21 cellular contexts compared by ENCODE assay signal in the genomic region with DNA sequence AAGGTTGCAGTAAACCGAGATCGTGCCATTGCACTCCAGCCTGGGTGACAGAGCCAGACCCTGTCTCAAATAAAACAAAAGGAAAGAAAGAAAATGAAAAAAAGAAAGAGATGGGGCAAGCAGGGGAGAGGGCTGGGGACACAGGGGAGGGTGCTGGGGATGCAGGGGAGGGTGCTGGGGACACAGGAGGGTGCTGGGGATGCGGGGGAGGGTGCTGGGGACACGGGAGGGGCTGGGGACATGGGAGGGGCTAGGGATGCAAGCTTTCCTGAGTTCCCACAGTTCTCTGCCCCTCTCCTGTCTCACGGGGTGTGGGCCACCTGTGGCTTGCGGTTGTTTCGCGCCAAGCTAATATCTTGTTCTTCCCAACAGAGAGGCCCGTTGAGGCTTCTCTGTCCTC. TPM values are rescaled to one million over a fixed set of nuclear protein-coding genes. Genes with fewer than 3 reads are reported as not detected.
DNase-seq lines count a peak whose midpoint lies in the region; ATAC-seq, FAIRE-seq and TF ChIP-seq lines count a peak whose summit lies in the region.
"Had no signal": no experiment of that assay in that cellular context is flagged by ENCODE, and none has a peak within 500 bp of the region (broad histone marks: within the 10 kb centered on the region; RNA-seq: fewer than 3 reads in every experiment).

No MANE protein-coding gene starts in this region.

- WGBS in K562 (ENCODE audit: insufficient coverage, low coverage, missing lambda C conversion rate), result 88% methylated on average over 7 of the region's 9 CpGs
- WGBS in sigmoid colon, 2 donors, result 88 to 94% methylated on average over 9 of the region's 9 CpGs

- TF ChIP-seq EP300 in K562 (IDR thresholded peaks at IDR 0.05; ENCODE audit: low read length), result no peak
- no peak for TF ChIP-seq EP300 in sigmoid colon (IDR thresholded peaks at IDR 0.05)

- no peaks in the 10 kb centered on the region for H3K9me3 ChIP-seq in Karpas-422 (ENCODE audit: low read length)
- no peaks in the 10 kb centered on the region for H3K9me3 ChIP-seq in K562 (replicated peaks; ENCODE audit: control insufficient read depth, insufficient read depth, low read depth, low read length)
- H3K9me3 ChIP-seq in sigmoid colon, result no peaks in the 10 kb centered on the region
- H3K9me3 ChIP-seq: HAP-1 had no signal

- no peaks in the 10 kb centered on the region for H3K27me3 ChIP-seq in Karpas-422 (ENCODE audit: low read length)
- no peaks in the 10 kb centered on the region for H3K27me3 ChIP-seq in K562 (ENCODE audit: control insufficient read depth in 2 of 2, insufficient read depth in 2 of 2, low read length in 2 of 2)
- H3K27me3 ChIP-seq in sigmoid colon, result no peaks in the 10 kb centered on the region

- H3K9ac ChIP-seq in Karpas-422 (ENCODE audit: low read length), result no peak overlapping the region
- H3K9ac ChIP-seq in K562 (ENCODE audit: insufficient read depth in 1 of 2, low read depth in 2 of 2, low read length in 2 of 2), result no peak overlapping the region
- H3K9ac ChIP-seq: GM23248 had no signal

- intact Hi-C loops in K562 (cut with micrococcal nuclease) (no loop called here), sigmoid colon (cut with DNase I) (loop anchor here (10.0 kb wide), 1 partner anchor 166 kb away; a partner anchor contains a TSS)

- H3K9me1 ChIP-seq in K562 (ENCODE audit: control insufficient read depth, insufficient read depth, low read length), result no peaks in the 10 kb centered on the region

- POLR2A ChIA-PET in K562 (lab: Yijun Ruan, JAX), result interaction anchor here (0.6 to 1.7 kb wide), 2 partner anchors 8 to 71 kb away, joined by 3 to 7 read pairs; no protein-coding TSS in a partner anchor

- H3K27ac ChIP-seq in Karpas-422 (ENCODE audit: low read length) (no peak overlapping the region), K562 (ENCODE audit: extremely low read depth, low read depth, low read length) (no peak overlapping the region), sigmoid colon (no peak overlapping the region)
- H3K27ac ChIP-seq: C4-2B, GM23248, HL-60 had no signal

- no peak for FAIRE-seq in K562 (lab: Jason Lieb, UNC)
- FAIRE-seq: A204.1, GM12892, GM18507 had no signal

- H3K4me1 ChIP-seq in Karpas-422 (ENCODE audit: low read length), result peaks cover under 1% of the 10 kb centered on the region; the same call in 1 of the 2 replicates
- H3K4me1 ChIP-seq in K562 (replicated peaks in 1 of 2; ENCODE audit: control insufficient read depth in 2 of 2, insufficient read depth in 2 of 2, low read length in 2 of 2), result peaks cover 0 to 3% of the 10 kb centered on the region in 2 experiments; a peak in 3 of 5 replicates
- peaks cover 0 to 6% (median 0%) of the 10 kb centered on the region in 4 donors for H3K4me1 ChIP-seq in sigmoid colon
- H3K4me1 ChIP-seq: HAP-1 had no signal

- ATAC-seq in K562, result peak; percentile 69

- in situ Hi-C loops in K562 (cut with MboI) (no loop called here), G401 (cut with HindIII; ENCODE audit: low sequenced_read_pairs) (no loop called here)

- H3K9me2 ChIP-seq in Karpas-422 (replicated peaks; ENCODE audit: insufficient read depth, low read length), result no peaks in the 10 kb centered on the region

- H3K4me2 ChIP-seq in Karpas-422 (ENCODE audit: low read depth, low read length, poor library complexity, severe bottlenecking), result no peak overlapping the region
- H3K4me2 ChIP-seq in K562 (ENCODE audit: insufficient read depth, low read length), result no peak overlapping the region

- DNase-seq in Karpas-422, result peak; percentile 27
- DNase-seq in K562 (ENCODE audit: extremely low read depth in 1 of 4, low spot score in 3 of 4), result peak in 2 of 4 experiments; percentile 43 to 44
- DNase-seq in sigmoid colon, result peak; percentile 22
- DNase-seq in AG08396 (ENCODE audit: low spot score), result no peak
- DNase-seq in G401 (ENCODE audit: low spot score), result no peak
- no peak for DNase-seq in NOMO-1 treated with dmso at 0.1 percent for 144 hours (lab: John Stamatoyannopoulos, UW; ENCODE audit: unreplicated experiment)
- DNase-seq: ACHN; AML-193; CD4-positive, alpha-beta T cell; DMS153; DMS79 treated with DMSO at 0.1 percent for 48 hours; GDM1; GM23248; IMR-90; KBM-7 had no signal

- no peak overlapping the region for H2AFZ ChIP-seq in Karpas-422 (ENCODE audit: low read length)
- H2AFZ ChIP-seq in K562 (ENCODE audit: low read depth, low read length), result no peak overlapping the region
- H2AFZ ChIP-seq: GM23248 had no signal

- no TSS peak for BruUV-seq in K562 (replicated peaks; lab: Mats Ljungman, UMichigan)

- TF ChIP-seq RAD21 in K562 (CRISPR knock-in tag; conservative IDR thresholded peaks at IDR 0.05 in 1 of 2, IDR thresholded peaks at IDR 0.05 in 1 of 2), result no peak

- no peak; the same call in 1 of the 2 replicates for TF ChIP-seq POLR2A in K562 (conservative IDR thresholded peaks at IDR 0.05)
- no peak for TF ChIP-seq POLR2A in sigmoid colon (IDR thresholded peaks at IDR 0.05)

- H3K79me2 ChIP-seq in Karpas-422 (ENCODE audit: low read length), result peaks cover 83% of the 10 kb centered on the region
- peaks cover 81% of the 10 kb centered on the region for H3K79me2 ChIP-seq in K562 (ENCODE audit: control insufficient read depth, insufficient read depth, low read length)

- H3K36me3 ChIP-seq in Karpas-422 (ENCODE audit: insufficient read depth, low read length), result peaks cover 20% of the 10 kb centered on the region
- peaks cover 57% of the 10 kb centered on the region for H3K36me3 ChIP-seq in K562 (ENCODE audit: control insufficient read depth, insufficient read depth, low read length)
- peaks cover 0 to 23% (median 4%) of the 10 kb centered on the region in 4 donors for H3K36me3 ChIP-seq in sigmoid colon

- no peak overlapping the region for H3K4me3 ChIP-seq in Karpas-422 (ENCODE audit: low read length)
- no peak overlapping the region for H3K4me3 ChIP-seq in K562
- H3K4me3 ChIP-seq in sigmoid colon, result no peak overlapping the region
- H3K4me3 ChIP-seq: GM23248, HAP-1 had no signal

- TF ChIP-seq CTCF in K562 (IDR thresholded peaks at IDR 0.05 in 2 of 3, conservative IDR thresholded peaks at IDR 0.05 in 1 of 3; ENCODE audit: insufficient read depth in 2 of 3, low read depth in 1 of 3, low read length in 3 of 3), result no peak
- no peak for TF ChIP-seq CTCF in sigmoid colon (IDR thresholded peaks at IDR 0.05)

- CTCF ChIA-PET in K562 (lab: Yijun Ruan, JAX; ENCODE audit: low intra/inter-chr PET ratio), result no interaction called here

- H4K20me1 ChIP-seq in Karpas-422 (ENCODE audit: insufficient read depth, low read depth, low read length), result 0 out of 2 replicates have a peak, but pooled peaks cover 3% of the 10 kb centered on the region
- peaks cover 9% of the 10 kb centered on the region for H4K20me1 ChIP-seq in K562 (replicated peaks; ENCODE audit: control insufficient read depth, insufficient read depth, low read length)

RNA-seq across cellular contexts. Expression of a gene that starts 7.2 kb away (rescaled TPM):
- total RNA-seq in Karpas-422 (2014; rRNA removed; shearing (Covaris generic); ENCODE audit: low replicate concordance), result 103 and 133 TPM in 2 replicates
- 308 and 309 TPM in 2 replicates for total RNA-seq in K562 (2011; cell fraction: chromatin; rRNA removed; ENCODE audit: low replicate concordance)
- total RNA-seq in K562 (2011; cell fraction: nucleolus; rRNA removed), result 184 and 199 TPM in 2 replicates
- total RNA-seq in K562 (2011; cell fraction: nucleoplasm; rRNA removed), result 242 and 272 TPM in 2 replicates
- total RNA-seq in K562 (2014; rRNA removed) (197 and 226 TPM in 2 replicates), K562 (2014; rRNA removed; fragmentation: Illumina TruSeq; extraction: Trizol) (196 and 217 TPM in 2 replicates), K562 (2015; rRNA removed; fragmentation: Illumina TruSeq; extraction: Trizol) (187 and 193 TPM in 2 replicates), K562 (2021) (148 and 156 TPM in 2 replicates), sigmoid colon (10 to 100 TPM; 47.6 to 69.1 (median 53.5) TPM)
- polyA plus RNA-seq in K562 (2011; rRNA removed) (350 and 487 TPM in 2 replicates), K562 (2014; fragmentation: Illumina TruSeq; extraction: Trizol) (192 and 199 TPM in 2 replicates), K562 (2014; fragmentation: Nextera tagmentation; extraction: Ambion mirVana) (10 to 100 TPM; 36.4 to 50.0 TPM), K562 (2014; rRNA removed) (231 and 257 TPM in 2 replicates), sigmoid colon (100 to 1,000 TPM; 174 to 231 (median 182) TPM)
- polyA plus RNA-seq in K562 (2011; cell fraction: cytosol; rRNA removed), result 426 and 451 TPM in 2 replicates
- polyA plus RNA-seq in K562 (2011; cell fraction: nucleus; rRNA removed), result 307 and 341 TPM in 2 replicates
- polyA plus RNA-seq in K562 (2012), result 174 and 212 TPM in 2 replicates
- 195 and 295 TPM in 2 replicates for polyA minus RNA-seq in K562 (2011; rRNA and poly(A)+ RNA removed)
- 84.1 and 88.1 TPM in 2 replicates for polyA minus RNA-seq in K562 (2011; cell fraction: cytosol; rRNA and poly(A)+ RNA removed)
- polyA minus RNA-seq in K562 (2011; cell fraction: nucleus; rRNA and poly(A)+ RNA removed), result 71.5 and 88.4 TPM in 2 replicates
- total RNA-seq in G401 (2014; rRNA removed; shearing (Covaris generic)), result 122 and 132 TPM in 2 replicates

RNA-seq across cellular contexts. Expression of a gene that starts 42.9 kb away (rescaled TPM):
- 2.5 and 2.6 TPM in 2 replicates for total RNA-seq in Karpas-422 (2014; rRNA removed; shearing (Covaris generic); ENCODE audit: low replicate concordance)
- total RNA-seq in K562 (2011; cell fraction: chromatin; rRNA removed; ENCODE audit: low replicate concordance), result 2.8 and 5.5 TPM in 2 replicates
- total RNA-seq in K562 (2011; cell fraction: nucleolus; rRNA removed), result 2.1 and 3.2 TPM in 2 replicates
- total RNA-seq in K562 (2011; cell fraction: nucleoplasm; rRNA removed), result 0.99 and 1.4 TPM in 2 replicates
- 0.82 and 1.1 TPM in 2 replicates for total RNA-seq in K562 (2014; rRNA removed)
- total RNA-seq in K562 (2014; rRNA removed; fragmentation: Illumina TruSeq; extraction: Trizol), result 0.18 and 0.61 TPM in 2 replicates
- 1.2 TPM in 2 replicates for total RNA-seq in K562 (2015; rRNA removed; fragmentation: Illumina TruSeq; extraction: Trizol)
- 1.6 and 1.8 TPM in 2 replicates for total RNA-seq in K562 (2021)
- polyA plus RNA-seq in K562 (2011; rRNA removed), result 0.68 and 1.3 TPM in 2 replicates
- polyA plus RNA-seq in K562 (2011; cell fraction: cytosol; rRNA removed), result 0.88 and 1.8 TPM in 2 replicates
- 5.4 and 7.4 TPM in 2 replicates for polyA plus RNA-seq in K562 (2011; cell fraction: nucleus; rRNA removed)
- polyA plus RNA-seq in K562 (2012), result 1.6 and 4.2 TPM in 2 replicates
- polyA plus RNA-seq in K562 (2014; fragmentation: Illumina TruSeq; extraction: Trizol), result 0.43 and 0.72 TPM in 2 replicates
- polyA plus RNA-seq in K562 (2014; fragmentation: Nextera tagmentation; extraction: Ambion mirVana), result under 1 TPM in 1 of 2 experiments, not detected in 1; 0.06 TPM
- polyA plus RNA-seq in K562 (2014; rRNA removed), result 0.89 and 1.8 TPM in 2 replicates
- polyA minus RNA-seq in K562 (2011; rRNA and poly(A)+ RNA removed), result 0.15 and 0.91 TPM in 2 replicates
- 0.76 and 1.3 TPM in 2 replicates for polyA minus RNA-seq in K562 (2011; cell fraction: cytosol; rRNA and poly(A)+ RNA removed)
- polyA minus RNA-seq in K562 (2011; cell fraction: nucleus; rRNA and poly(A)+ RNA removed), result 2.3 and 2.9 TPM in 2 replicates
- total RNA-seq in sigmoid colon, result 1 to 10 TPM in 1 of 4 donors, under 1 TPM in 2, not detected in 1; under 0.01 to 1.4 (median 0.68) TPM
- 1 to 10 TPM in 2 of 3 donors, under 1 TPM in 1; 0.85 to 1.8 (median 1.2) TPM for polyA plus RNA-seq in sigmoid colon
- total RNA-seq in G401 (2014; rRNA removed; shearing (Covaris generic)), result 0.24 and 2.5 TPM in 2 replicates

Comparison
In these comparisons a context has a peak if more than half of its experiments do, and no peak if none do; other contexts are left out.
1. DNase-seq: peak in Karpas-422 (single experiment) and sigmoid colon (single experiment); none in AG08396 (single experiment), G401 (single experiment) and NOMO-1 treated with dmso at 0.1 percent for 144 hours (single experiment).